1 cellular context compared by ENCODE assay signal in the genomic region with DNA sequence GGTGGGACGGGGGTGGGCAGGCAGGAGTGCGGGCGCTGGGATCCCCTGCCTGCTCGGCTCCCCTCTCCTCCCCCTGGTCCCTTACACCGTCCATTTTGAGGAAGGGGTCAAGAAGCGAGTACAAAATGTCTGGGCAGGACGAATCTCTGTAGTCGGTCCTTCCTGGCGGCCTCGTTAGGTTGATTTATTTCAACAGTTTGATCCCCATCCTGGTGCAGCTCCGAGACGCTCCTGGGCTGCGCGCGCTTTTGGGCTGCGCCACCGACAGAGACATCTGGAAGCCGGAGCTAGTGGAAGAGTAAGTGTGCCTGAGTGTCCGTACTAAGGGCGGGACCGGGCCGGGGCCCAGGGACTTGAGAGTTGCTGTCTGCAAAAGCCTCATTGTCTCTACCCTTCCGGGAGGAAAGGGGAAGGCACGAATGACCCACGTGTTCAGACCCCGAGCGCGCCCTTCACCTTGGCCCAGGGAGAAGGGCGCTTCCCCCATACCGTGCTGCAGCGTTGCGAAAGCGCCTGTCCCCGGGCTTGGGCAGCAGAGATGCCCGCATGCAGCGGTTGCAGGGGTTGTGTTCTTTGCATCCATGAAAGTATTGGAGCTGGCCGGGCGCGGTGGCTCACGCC.
A peak's percentile ranks its signal among the peaks of the same experiment; 100 is the strongest.
TF ChIP-seq lines count a peak whose summit lies in the region.

No MANE protein-coding gene starts in this region.

TF ChIP-seq in WTC11, 78 proteins besides CTCF, POLR2A, EP300 and RAD21 (continued from another document):
- TF ChIP-seq ETV6 (CRISPR knock-in tag; IDR thresholded peaks at IDR 0.05) (peak; percentile 31; the same call in 1 of the 2 replicates), GABPB1 (CRISPR knock-in tag; IDR thresholded peaks at IDR 0.05) (peak; percentile 35; the same call in 1 of the 2 replicates), EMX1 (CRISPR knock-in tag; IDR thresholded peaks at IDR 0.05) (no peak), NFYB (CRISPR knock-in tag; conservative IDR thresholded peaks at IDR 0.05; ENCODE audit: low read depth) (no peak), ZNF138 (CRISPR knock-in tag; conservative IDR thresholded peaks at IDR 0.05) (no peak), ZNF317 (CRISPR knock-in tag; IDR thresholded peaks at IDR 0.05; ENCODE audit: borderline replicate concordance, low read depth) (no peak)
- TF ChIP-seq, protein P1, sequence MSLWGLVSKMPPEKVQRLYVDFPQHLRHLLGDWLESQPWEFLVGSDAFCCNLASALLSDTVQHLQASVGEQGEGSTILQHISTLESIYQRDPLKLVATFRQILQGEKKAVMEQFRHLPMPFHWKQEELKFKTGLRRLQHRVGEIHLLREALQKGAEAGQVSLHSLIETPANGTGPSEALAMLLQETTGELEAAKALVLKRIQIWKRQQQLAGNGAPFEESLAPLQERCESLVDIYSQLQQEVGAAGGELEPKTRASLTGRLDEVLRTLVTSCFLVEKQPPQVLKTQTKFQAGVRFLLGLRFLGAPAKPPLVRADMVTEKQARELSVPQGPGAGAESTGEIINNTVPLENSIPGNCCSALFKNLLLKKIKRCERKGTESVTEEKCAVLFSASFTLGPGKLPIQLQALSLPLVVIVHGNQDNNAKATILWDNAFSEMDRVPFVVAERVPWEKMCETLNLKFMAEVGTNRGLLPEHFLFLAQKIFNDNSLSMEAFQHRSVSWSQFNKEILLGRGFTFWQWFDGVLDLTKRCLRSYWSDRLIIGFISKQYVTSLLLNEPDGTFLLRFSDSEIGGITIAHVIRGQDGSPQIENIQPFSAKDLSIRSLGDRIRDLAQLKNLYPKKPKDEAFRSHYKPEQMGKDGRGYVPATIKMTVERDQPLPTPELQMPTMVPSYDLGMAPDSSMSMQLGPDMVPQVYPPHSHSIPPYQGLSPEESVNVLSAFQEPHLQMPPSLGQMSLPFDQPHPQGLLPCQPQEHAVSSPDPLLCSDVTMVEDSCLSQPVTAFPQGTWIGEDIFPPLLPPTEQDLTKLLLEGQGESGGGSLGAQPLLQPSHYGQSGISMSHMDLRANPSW (CRISPR knock-in tag; conservative IDR thresholded peaks at IDR 0.05; ENCODE audit: low read depth) = no peak
- TF ChIP-seq, protein P2, sequence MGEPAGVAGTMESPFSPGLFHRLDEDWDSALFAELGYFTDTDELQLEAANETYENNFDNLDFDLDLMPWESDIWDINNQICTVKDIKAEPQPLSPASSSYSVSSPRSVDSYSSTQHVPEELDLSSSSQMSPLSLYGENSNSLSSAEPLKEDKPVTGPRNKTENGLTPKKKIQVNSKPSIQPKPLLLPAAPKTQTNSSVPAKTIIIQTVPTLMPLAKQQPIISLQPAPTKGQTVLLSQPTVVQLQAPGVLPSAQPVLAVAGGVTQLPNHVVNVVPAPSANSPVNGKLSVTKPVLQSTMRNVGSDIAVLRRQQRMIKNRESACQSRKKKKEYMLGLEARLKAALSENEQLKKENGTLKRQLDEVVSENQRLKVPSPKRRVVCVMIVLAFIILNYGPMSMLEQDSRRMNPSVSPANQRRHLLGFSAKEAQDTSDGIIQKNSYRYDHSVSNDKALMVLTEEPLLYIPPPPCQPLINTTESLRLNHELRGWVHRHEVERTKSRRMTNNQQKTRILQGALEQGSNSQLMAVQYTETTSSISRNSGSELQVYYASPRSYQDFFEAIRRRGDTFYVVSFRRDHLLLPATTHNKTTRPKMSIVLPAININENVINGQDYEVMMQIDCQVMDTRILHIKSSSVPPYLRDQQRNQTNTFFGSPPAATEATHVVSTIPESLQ (CRISPR knock-in tag; IDR thresholded peaks at IDR 0.05) = no peak
- TF ChIP-seq, protein P3, sequence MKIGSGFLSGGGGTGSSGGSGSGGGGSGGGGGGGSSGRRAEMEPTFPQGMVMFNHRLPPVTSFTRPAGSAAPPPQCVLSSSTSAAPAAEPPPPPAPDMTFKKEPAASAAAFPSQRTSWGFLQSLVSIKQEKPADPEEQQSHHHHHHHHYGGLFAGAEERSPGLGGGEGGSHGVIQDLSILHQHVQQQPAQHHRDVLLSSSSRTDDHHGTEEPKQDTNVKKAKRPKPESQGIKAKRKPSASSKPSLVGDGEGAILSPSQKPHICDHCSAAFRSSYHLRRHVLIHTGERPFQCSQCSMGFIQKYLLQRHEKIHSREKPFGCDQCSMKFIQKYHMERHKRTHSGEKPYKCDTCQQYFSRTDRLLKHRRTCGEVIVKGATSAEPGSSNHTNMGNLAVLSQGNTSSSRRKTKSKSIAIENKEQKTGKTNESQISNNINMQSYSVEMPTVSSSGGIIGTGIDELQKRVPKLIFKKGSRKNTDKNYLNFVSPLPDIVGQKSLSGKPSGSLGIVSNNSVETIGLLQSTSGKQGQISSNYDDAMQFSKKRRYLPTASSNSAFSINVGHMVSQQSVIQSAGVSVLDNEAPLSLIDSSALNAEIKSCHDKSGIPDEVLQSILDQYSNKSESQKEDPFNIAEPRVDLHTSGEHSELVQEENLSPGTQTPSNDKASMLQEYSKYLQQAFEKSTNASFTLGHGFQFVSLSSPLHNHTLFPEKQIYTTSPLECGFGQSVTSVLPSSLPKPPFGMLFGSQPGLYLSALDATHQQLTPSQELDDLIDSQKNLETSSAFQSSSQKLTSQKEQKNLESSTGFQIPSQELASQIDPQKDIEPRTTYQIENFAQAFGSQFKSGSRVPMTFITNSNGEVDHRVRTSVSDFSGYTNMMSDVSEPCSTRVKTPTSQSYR (CRISPR knock-in tag; IDR thresholded peaks at IDR 0.05) = no peak
- TF ChIP-seq, protein P4, sequence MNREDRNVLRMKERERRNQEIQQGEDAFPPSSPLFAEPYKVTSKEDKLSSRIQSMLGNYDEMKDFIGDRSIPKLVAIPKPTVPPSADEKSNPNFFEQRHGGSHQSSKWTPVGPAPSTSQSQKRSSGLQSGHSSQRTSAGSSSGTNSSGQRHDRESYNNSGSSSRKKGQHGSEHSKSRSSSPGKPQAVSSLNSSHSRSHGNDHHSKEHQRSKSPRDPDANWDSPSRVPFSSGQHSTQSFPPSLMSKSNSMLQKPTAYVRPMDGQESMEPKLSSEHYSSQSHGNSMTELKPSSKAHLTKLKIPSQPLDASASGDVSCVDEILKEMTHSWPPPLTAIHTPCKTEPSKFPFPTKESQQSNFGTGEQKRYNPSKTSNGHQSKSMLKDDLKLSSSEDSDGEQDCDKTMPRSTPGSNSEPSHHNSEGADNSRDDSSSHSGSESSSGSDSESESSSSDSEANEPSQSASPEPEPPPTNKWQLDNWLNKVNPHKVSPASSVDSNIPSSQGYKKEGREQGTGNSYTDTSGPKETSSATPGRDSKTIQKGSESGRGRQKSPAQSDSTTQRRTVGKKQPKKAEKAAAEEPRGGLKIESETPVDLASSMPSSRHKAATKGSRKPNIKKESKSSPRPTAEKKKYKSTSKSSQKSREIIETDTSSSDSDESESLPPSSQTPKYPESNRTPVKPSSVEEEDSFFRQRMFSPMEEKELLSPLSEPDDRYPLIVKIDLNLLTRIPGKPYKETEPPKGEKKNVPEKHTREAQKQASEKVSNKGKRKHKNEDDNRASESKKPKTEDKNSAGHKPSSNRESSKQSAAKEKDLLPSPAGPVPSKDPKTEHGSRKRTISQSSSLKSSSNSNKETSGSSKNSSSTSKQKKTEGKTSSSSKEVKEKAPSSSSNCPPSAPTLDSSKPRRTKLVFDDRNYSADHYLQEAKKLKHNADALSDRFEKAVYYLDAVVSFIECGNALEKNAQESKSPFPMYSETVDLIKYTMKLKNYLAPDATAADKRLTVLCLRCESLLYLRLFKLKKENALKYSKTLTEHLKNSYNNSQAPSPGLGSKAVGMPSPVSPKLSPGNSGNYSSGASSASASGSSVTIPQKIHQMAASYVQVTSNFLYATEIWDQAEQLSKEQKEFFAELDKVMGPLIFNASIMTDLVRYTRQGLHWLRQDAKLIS (CRISPR knock-in tag; IDR thresholded peaks at IDR 0.05; ENCODE audit: borderline replicate concordance) = no peak
